ENCODE assay signal across 20 cellular contexts in genomic region chr7:128110641-128111365, GRCh38.
DNase-seq lines count a peak whose midpoint lies in the region; ATAC-seq and TF ChIP-seq lines count a peak whose summit lies in the region.
"Had no signal": no experiment of that assay in that cellular context is flagged by ENCODE, and none has a peak within 500 bp of the region (broad histone marks: within the 10 kb centered on the region; RNA-seq: fewer than 3 reads in every experiment).

No MANE protein-coding gene starts in this region.

- peaks cover 45% of the 10 kb centered on the region for H3K4me1 Mint-ChIP-seq in T-helper 2 cell treated with Interferon-gamma antibody and Interleukin-4, amounts not matched to agents 5 μg/mL and 100 μg/mL, for 36 hours (ENCODE audit: low read depth)
- H3K4me1 Mint-ChIP-seq: neural crest cell had no signal

- no peak for TF ChIP-seq POLR2A in sigmoid colon (IDR thresholded peaks at IDR 0.05)

- H3K4me3 Mint-ChIP-seq in T-helper 2 cell treated with Interferon-gamma antibody and Interleukin-4, amounts not matched to agents 5 μg/mL and 100 μg/mL, for 36 hours, result no peak overlapping the region
- H3K4me3 Mint-ChIP-seq: neural crest cell had no signal

- no peak for ATAC-seq in left cardiac atrium
- ATAC-seq: K562, left colon, psoas muscle had no signal

- 87 to 88% methylated on average over 2 of the region's 2 CpGs for WGBS in sigmoid colon, 2 donors

- H4K20me1 ChIP-seq in DOHH2 (ENCODE audit: control insufficient read depth, insufficient read depth, low read depth, low read length), result no peaks in the 10 kb centered on the region

- peak overlapping the region; percentile 17 for H3K27ac Mint-ChIP-seq in T-helper 2 cell treated with Interferon-gamma antibody and Interleukin-4, amounts not matched to agents 5 μg/mL and 100 μg/mL, for 36 hours

- TF ChIP-seq CTCF in DOHH2 (IDR thresholded peaks at IDR 0.05; ENCODE audit: low read depth, low read length, poor library complexity, severe bottlenecking) (no peak), sigmoid colon (IDR thresholded peaks at IDR 0.05) (no peak)

- no peaks in the 10 kb centered on the region for H3K27me3 ChIP-seq in DOHH2 (ENCODE audit: control insufficient read depth, low read length)
- H3K27me3 ChIP-seq in sigmoid colon, result peaks cover 0 to 24% (median 2%) of the 10 kb centered on the region in 3 donors

- H3K4me1 ChIP-seq in DOHH2 (ENCODE audit: control insufficient read depth, low read length) (peaks cover 84% of the 10 kb centered on the region), sigmoid colon (no peaks in the 10 kb centered on the region)
- H3K4me1 ChIP-seq: psoas muscle had no signal

- no peak for TF ChIP-seq EP300 in sigmoid colon (IDR thresholded peaks at IDR 0.05)

- H3K9me2 ChIP-seq in DOHH2 (replicated peaks; ENCODE audit: control insufficient read depth, low read length), result no peaks in the 10 kb centered on the region

- H3K79me2 ChIP-seq in DOHH2 (ENCODE audit: control insufficient read depth, low read length), result no peaks in the 10 kb centered on the region

- H3K27ac ChIP-seq in DOHH2 (ENCODE audit: low read depth, low read length) (peak overlapping the region; percentile 91), sigmoid colon (no peak overlapping the region)
- H3K27ac ChIP-seq: psoas muscle had no signal

- peaks cover 51% of the 10 kb centered on the region for H3F3A ChIP-seq in DOHH2 (ENCODE audit: control insufficient read depth, insufficient read depth)

- H3K9me3 Mint-ChIP-seq in T-helper 2 cell treated with Interferon-gamma antibody and Interleukin-4, amounts not matched to agents 5 μg/mL and 100 μg/mL, for 36 hours, result no peaks in the 10 kb centered on the region
- H3K9me3 Mint-ChIP-seq: neural crest cell had no signal

- H3K27me3 Mint-ChIP-seq in T-helper 2 cell treated with Interferon-gamma antibody and Interleukin-4, amounts not matched to agents 5 μg/mL and 100 μg/mL, for 36 hours (ENCODE audit: low read depth), result peaks cover 14% of the 10 kb centered on the region

- H3K36me3 ChIP-seq in DOHH2 (ENCODE audit: control insufficient read depth, low read length) (no peaks in the 10 kb centered on the region), sigmoid colon (no peaks in the 10 kb centered on the region)

- H3K36me3 Mint-ChIP-seq in T-helper 2 cell treated with Interferon-gamma antibody and Interleukin-4, amounts not matched to agents 5 μg/mL and 100 μg/mL, for 36 hours (ENCODE audit: low read depth), result no peaks in the 10 kb centered on the region

- H3K9me3 ChIP-seq in DOHH2 (ENCODE audit: control insufficient read depth, insufficient read depth, low read length) (no peaks in the 10 kb centered on the region), sigmoid colon (no peaks in the 10 kb centered on the region)
- H3K9me3 ChIP-seq: psoas muscle had no signal

- H3K4me3 ChIP-seq in DOHH2 (ENCODE audit: low read length), result peak overlapping the region; percentile 61
- H3K4me3 ChIP-seq in sigmoid colon, result no peak overlapping the region
- H3K4me3 ChIP-seq: K562, psoas muscle, smooth muscle cell had no signal

- intact Hi-C loops in sigmoid colon (cut with DNase I) (no loop called here), left cardiac atrium (cut with DNase I) (no loop called here)

- peak; percentile 48 for DNase-seq in activated CD8-positive, alpha-beta memory T cell treated with anti-CD3 and anti-CD28 coated beads, Interleukin-2, amount 50 U/mL, for 48 hours
- DNase-seq in activated CD8-positive, alpha-beta memory T cell treated with anti-CD3 and anti-CD28 coated beads for 24 hours, result no peak
- DNase-seq in T-helper 2 cell treated with Interferon-gamma antibody and Interleukin-4, amounts not matched to agents 5 μg/mL and 100 μg/mL, for 36 hours (ENCODE audit: low spot score), result no peak
- peak; percentile 37 for DNase-seq in sigmoid colon
- DNase-seq in left cardiac atrium, result no peak
- DNase-seq in activated CD4-positive, CD25-positive, alpha-beta regulatory T cell (lab: John Stamatoyannopoulos, UW), result no peak
- no peak for DNase-seq in NCI-H345 (lab: John Stamatoyannopoulos, UW)
- DNase-seq: activated CD4-positive, alpha-beta T cell treated with anti-CD3 and anti-CD28 coated beads, Interleukin-2, amount 50 U/mL, for 48 hours; aorta; NCI-H1092; NCI-H2029 treated with DMSO at 0.1 percent for 48 hours; NCI-H510A; psoas muscle; stimulated activated CD8-positive, alpha-beta memory T cell treated with anti-CD3 and anti-CD28 coated beads, Interleukin-4, amount 100 ng/mL, for 48 hours; substantia nigra had no signal

- peak overlapping the region; percentile 89 for H3K4me2 ChIP-seq in DOHH2 (ENCODE audit: low read length)
- H3K4me2 ChIP-seq: smooth muscle cell had no signal

Comparison
In these comparisons a context has a peak if more than half of its experiments do, and no peak if none do; other contexts are left out.
1. DNase-seq: peak in activated CD8-positive, alpha-beta memory T cell treated with anti-CD3 and anti-CD28 coated beads, Interleukin-2, amount 50 U/mL, for 48 hours (single experiment) and sigmoid colon (single experiment); none in activated CD8-positive, alpha-beta memory T cell treated with anti-CD3 and anti-CD28 coated beads for 24 hours (single experiment), T-helper 2 cell treated with Interferon-gamma antibody and Interleukin-4, amounts not matched to agents 5 μg/mL and 100 μg/mL, for 36 hours (single experiment), left cardiac atrium (single experiment), activated CD4-positive, CD25-positive, alpha-beta regulatory T cell (0 of 4) and NCI-H345 (single experiment).